ENCODE assay signal across 14 cellular contexts in the genomic region with DNA sequence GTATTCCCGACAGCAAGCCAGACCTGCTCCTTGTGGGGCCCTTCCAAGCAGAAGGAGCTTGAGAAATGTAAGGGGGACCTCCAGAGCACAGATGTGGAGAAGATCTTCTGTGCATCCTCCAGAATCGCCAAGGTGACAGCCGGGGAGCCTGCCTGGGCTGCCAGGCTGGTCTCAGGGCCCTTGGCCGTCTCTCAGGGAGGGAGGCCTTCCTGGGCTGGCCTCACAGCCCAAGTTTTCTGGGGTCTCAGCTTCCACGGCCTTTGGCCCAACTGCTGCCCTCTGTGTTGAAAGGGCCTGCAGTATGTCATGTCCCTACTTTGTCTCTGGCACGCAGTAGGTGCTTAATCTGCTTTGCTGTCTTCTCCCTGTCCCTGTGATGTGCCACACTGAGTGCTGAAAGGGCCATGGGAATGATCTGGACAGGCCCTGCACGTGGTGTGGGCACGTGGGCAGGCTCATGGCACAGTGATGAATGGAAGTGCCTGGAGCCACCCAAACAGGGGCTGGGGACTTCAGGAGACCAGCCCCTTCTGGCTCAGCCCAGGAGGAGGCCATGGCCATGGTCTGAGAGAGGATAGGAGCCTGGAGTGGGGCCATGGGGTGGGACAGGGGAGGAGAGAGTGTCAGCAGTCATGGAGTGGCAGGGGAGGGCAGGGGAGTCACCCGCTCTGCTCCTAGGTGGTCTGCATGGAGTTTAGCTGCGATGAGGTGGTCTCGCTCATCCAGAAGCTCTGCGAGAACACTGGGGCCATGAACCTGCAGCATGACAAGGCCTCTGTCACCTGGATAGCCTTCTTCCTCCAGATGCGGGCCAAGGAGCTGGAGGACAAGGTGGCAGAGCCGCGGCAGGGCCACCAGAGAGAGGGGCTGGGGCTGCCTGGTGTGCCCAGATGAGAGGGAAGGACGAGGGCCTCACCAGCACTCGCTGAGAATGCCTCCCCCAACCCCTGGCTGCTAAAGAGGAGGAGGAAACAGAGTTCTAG. TPM values are rescaled to one million over a fixed set of nuclear protein-coding genes. Genes with fewer than 3 reads are reported as not detected.
"Had no signal": no experiment of that assay in that cellular context is flagged by ENCODE, and none has a peak within 500 bp of the region (broad histone marks: within the 10 kb centered on the region; RNA-seq: fewer than 3 reads in every experiment).

No MANE protein-coding gene starts in this region.

- H3K36me3 Mint-ChIP-seq: activated naive CD8-positive, alpha-beta T cell; stimulated activated effector memory CD8-positive, alpha-beta T cell treated with anti-CD3 and anti-CD28 coated beads, Interleukin-12 subunit alpha, Interleukin-12 subunit beta, amount 100 ng/mL, for 72 hours had no signal

- H3K4me3 Mint-ChIP-seq: activated CD4-positive, alpha-beta T cell treated with anti-CD3 and anti-CD28 coated beads for 36 hours; activated naive CD8-positive, alpha-beta T cell; neural crest cell; stimulated activated effector memory CD8-positive, alpha-beta T cell treated with anti-CD3 and anti-CD28 coated beads, Interleukin-12 subunit alpha, Interleukin-12 subunit beta, amount 100 ng/mL, for 72 hours had no signal

- H3K4me3 ChIP-seq: ascending aorta, esophagus squamous epithelium, pancreas, SJSA1, skin epidermis, upper lobe of left lung had no signal

- H3K9me3 Mint-ChIP-seq: activated T-helper 2 cell treated with anti-CD3 and anti-CD28 coated beads, Interferon-gamma antibody, Interleukin-2, Interleukin-4, amounts not matched to agents 10 μg/mL and 5 μg/mL and 100 μg/mL, durations not matched to agents 14 hours and 24 hours and 36 hours; neural crest cell; stimulated activated effector memory CD8-positive, alpha-beta T cell treated with anti-CD3 and anti-CD28 coated beads, Interleukin-12 subunit alpha, Interleukin-12 subunit beta, amount 100 ng/mL, for 72 hours had no signal

- H3K4me1 Mint-ChIP-seq: activated CD4-positive, alpha-beta T cell treated with anti-CD3 and anti-CD28 coated beads for 36 hours had no signal

- H3K27me3 ChIP-seq: ascending aorta, esophagus squamous epithelium, pancreas, SJSA1, upper lobe of left lung had no signal

- FAIRE-seq: bronchial epithelial cell, pancreas had no signal

- H3K9me3 ChIP-seq: ascending aorta, esophagus squamous epithelium, pancreas, SJSA1, upper lobe of left lung had no signal

- H3K4me1 ChIP-seq: ascending aorta, esophagus squamous epithelium, pancreas, upper lobe of left lung had no signal

- ATAC-seq: activated CD4-positive, alpha-beta T cell treated with anti-CD3 and anti-CD28 coated beads for 36 hours; pancreas had no signal

- H3K27ac Mint-ChIP-seq: activated CD4-positive, alpha-beta T cell treated with anti-CD3 and anti-CD28 coated beads for 36 hours; activated naive CD8-positive, alpha-beta T cell; activated T-helper 2 cell treated with anti-CD3 and anti-CD28 coated beads, Interferon-gamma antibody, Interleukin-2, Interleukin-4, amounts not matched to agents 10 μg/mL and 5 μg/mL and 100 μg/mL, durations not matched to agents 14 hours and 24 hours and 36 hours; stimulated activated effector memory CD8-positive, alpha-beta T cell treated with anti-CD3 and anti-CD28 coated beads, Interleukin-12 subunit alpha, Interleukin-12 subunit beta, amount 100 ng/mL, for 72 hours had no signal

- H3K36me3 ChIP-seq: ascending aorta, esophagus squamous epithelium, pancreas, SJSA1, upper lobe of left lung had no signal

- DNase-seq: activated CD4-positive, alpha-beta T cell treated with anti-CD3 and anti-CD28 coated beads for 36 hours; esophagus squamous epithelium; foreskin fibroblast; mesendoderm had no signal

- H3K27ac ChIP-seq: ascending aorta, esophagus squamous epithelium, pancreas, SJSA1, skin epidermis, upper lobe of left lung had no signal

RNA-seq across cellular contexts. Expression of a gene that starts 35.4 kb away (rescaled TPM):
- total RNA-seq: ascending aorta had no signal

RNA-seq across cellular contexts. Expression of a gene that starts 40.8 kb away (rescaled TPM):
- total RNA-seq: activated CD4-positive, alpha-beta T cell treated with anti-CD3 and anti-CD28 coated beads for 36 hours; activated T-helper 2 cell treated with anti-CD3 and anti-CD28 coated beads, Interferon-gamma antibody, Interleukin-2, Interleukin-4, amounts not matched to agents 10 μg/mL and 5 μg/mL and 100 μg/mL, durations not matched to agents 14 hours and 24 hours and 36 hours; ascending aorta; bronchial epithelial cell; neural crest cell; pancreas; SJSA1; upper lobe of left lung had no signal
- polyA plus RNA-seq: pancreas had no signal

RNA-seq across cellular contexts. Expression of a gene that starts 58.9 kb away (rescaled TPM):
- total RNA-seq: activated CD4-positive, alpha-beta T cell treated with anti-CD3 and anti-CD28 coated beads for 36 hours; activated T-helper 2 cell treated with anti-CD3 and anti-CD28 coated beads, Interferon-gamma antibody, Interleukin-2, Interleukin-4, amounts not matched to agents 10 μg/mL and 5 μg/mL and 100 μg/mL, durations not matched to agents 14 hours and 24 hours and 36 hours; ascending aorta; neural crest cell; SJSA1 had no signal
- polyA plus RNA-seq: pancreas had no signal
